In the genomic region with DNA sequence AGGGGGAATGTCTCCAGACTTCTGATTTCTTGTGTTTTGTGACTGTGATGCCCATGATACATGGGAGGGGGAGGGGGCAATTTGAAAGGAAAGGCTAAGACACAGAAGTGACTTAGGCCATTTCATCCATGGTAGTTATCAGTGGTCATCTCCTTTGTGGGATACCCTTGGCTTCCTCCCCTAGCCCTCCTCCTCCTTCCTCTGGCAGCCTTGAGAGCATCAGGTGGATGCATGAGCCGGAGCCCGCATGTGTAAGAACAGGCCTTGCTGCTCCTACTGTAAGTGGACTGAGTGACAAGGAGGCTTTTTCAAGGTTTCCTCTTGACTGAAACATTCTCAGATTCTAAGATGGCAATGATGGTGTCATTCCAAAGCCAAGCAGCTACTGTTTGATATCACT, we compare ENCODE assay signal across 9 cellular contexts. TPM values are rescaled to one million over a fixed set of nuclear protein-coding genes. Genes with fewer than 3 reads are reported as not detected.
A peak's percentile ranks its signal among the peaks of the same experiment; 100 is the strongest.
DNase-seq lines count a peak whose midpoint lies in the region; ATAC-seq, FAIRE-seq and TF ChIP-seq lines count a peak whose summit lies in the region.
"Had no signal": no experiment of that assay in that cellular context is flagged by ENCODE, and none has a peak within 500 bp of the region (broad histone marks: within the 10 kb centered on the region; RNA-seq: fewer than 3 reads in every experiment).

No MANE protein-coding gene starts in this region.

- H2AFZ ChIP-seq in OCI-LY7 (ENCODE audit: low read length): peak overlapping the region; percentile 77; the same call in 1 of the 2 replicates

- H3K79me2 ChIP-seq in OCI-LY7 (ENCODE audit: insufficient read depth, low read depth, low read length): peaks cover 44% of the 10 kb centered on the region; the same call in 1 of the 2 replicates

- no peaks in the 10 kb centered on the region for H4K20me1 ChIP-seq in OCI-LY7 (ENCODE audit: insufficient read depth, low read length)

- FAIRE-seq in GM12891 (lab: Jason Lieb, UNC) (peak; percentile 41), small intestine (lab: Jason Lieb, UNC) (no peak)

- peak overlapping the region; percentile 95 for H3K4me3 ChIP-seq in OCI-LY7 (ENCODE audit: low read depth, low read length, poor library complexity, severe bottlenecking)
- H3K4me3 ChIP-seq in effector memory CD4-positive, alpha-beta T cell (ENCODE audit: insufficient read depth, low read depth, low read length, poor library complexity, severe bottlenecking): peak overlapping the region; percentile 86
- peak overlapping the region; percentile 80 for H3K4me3 ChIP-seq in psoas muscle
- H3K4me3 ChIP-seq in small intestine (ENCODE audit: low read depth in 1 of 2, low read length in 2 of 2): no peak overlapping the region

- POLR2A ChIA-PET in OCI-LY7 (lab: Charles Lee): interaction anchor here (1.1 to 3.5 kb wide), 5 partner anchors 8 to 23 kb away, joined by 3 to 18 read pairs (median 5); no protein-coding TSS in a partner anchor

- no TSS peak for BruUV-seq in OCI-LY7 (replicated peaks; lab: Mats Ljungman, UMichigan)

- DNase-seq in GM12891 (ENCODE audit: insufficient read length, low spot score) (no peak), OCI-LY7 (ENCODE audit: low spot score) (peak; percentile 43), psoas muscle (no peak), pons (ENCODE audit: low spot score) (no peak), small intestine (no peak)
- DNase-seq in effector memory CD4-positive, alpha-beta T cell: no peak
- DNase-seq: foreskin melanocyte had no signal

- peak overlapping the region; percentile 83 for H3K4me2 ChIP-seq in OCI-LY7 (ENCODE audit: low read length)

- no peaks in the 10 kb centered on the region for H3K27me3 ChIP-seq in effector memory CD4-positive, alpha-beta T cell (replicated peaks; ENCODE audit: control insufficient read depth, insufficient read depth, low read length, poor library complexity, severe bottlenecking)
- H3K27me3 ChIP-seq in psoas muscle (ENCODE audit: insufficient read depth in 3 of 3, low read length in 2 of 3) (no peaks in the 10 kb centered on the region), small intestine (ENCODE audit: control insufficient read depth in 2 of 2, insufficient read depth in 2 of 2, low read length in 2 of 2) (no peaks in the 10 kb centered on the region)

- H3K9me3 ChIP-seq in OCI-LY7 (ENCODE audit: low read length): no peaks in the 10 kb centered on the region
- H3K9me3 ChIP-seq in effector memory CD4-positive, alpha-beta T cell (ENCODE audit: control insufficient read depth, low read length): no peaks in the 10 kb centered on the region
- H3K9me3 ChIP-seq in psoas muscle: no peaks in the 10 kb centered on the region
- no peaks in the 10 kb centered on the region for H3K9me3 ChIP-seq in small intestine (ENCODE audit: control insufficient read depth, low read depth)

- intact Hi-C loops in OCI-LY7 (cut with micrococcal nuclease; ENCODE audit: unreplicated experiment): no loop called here
- intact Hi-C loops in psoas muscle (cut with DNase I): no loop called here

- CTCF ChIA-PET in OCI-LY7 (lab: Charles Lee; ENCODE audit: unreplicated experiment): interaction anchor here (0.7 to 0.9 kb wide), 3 partner anchors 10 to 51 kb away, joined by 3 to 5 read pairs (median 3); no protein-coding TSS in a partner anchor

- H3K4me1 ChIP-seq in OCI-LY7 (ENCODE audit: insufficient read depth, low read length, poor library complexity, severe bottlenecking) (peaks cover 52% of the 10 kb centered on the region), psoas muscle (peaks cover 3% of the 10 kb centered on the region), small intestine (ENCODE audit: control insufficient read depth in 2 of 2, insufficient read depth in 1 of 2, low read depth in 1 of 2, low read length in 1 of 2) (no peaks in the 10 kb centered on the region)
- peaks cover 8% of the 10 kb centered on the region for H3K4me1 ChIP-seq in effector memory CD4-positive, alpha-beta T cell (ENCODE audit: control insufficient read depth, insufficient read depth, low read length, poor library complexity, severe bottlenecking)

- H3K27ac ChIP-seq in OCI-LY7 (ENCODE audit: low read depth, low read length, poor library complexity, severe bottlenecking) (peak overlapping the region; percentile 20), psoas muscle (no peak overlapping the region), small intestine (ENCODE audit: low read depth in 1 of 2, low read length in 1 of 2) (no peak overlapping the region)
- H3K27ac ChIP-seq in effector memory CD4-positive, alpha-beta T cell (ENCODE audit: insufficient read depth, low read length, poor library complexity, severe bottlenecking): peak overlapping the region; percentile 84

- no peak for TF ChIP-seq CTCF in OCI-LY7 (conservative IDR thresholded peaks at IDR 0.05; ENCODE audit: low read length)
- no peak for TF ChIP-seq CTCF in psoas muscle (IDR thresholded peaks at IDR 0.05)

- ATAC-seq in psoas muscle (no peak), HG03469 (IDR thresholded peaks at IDR 0.05; ENCODE audit: unreplicated experiment) (no peak), GM21529 (IDR thresholded peaks at IDR 0.05; ENCODE audit: unreplicated experiment) (no peak)

- H3K36me3 ChIP-seq in OCI-LY7 (ENCODE audit: insufficient read depth, low read length) (peaks cover 36% of the 10 kb centered on the region), psoas muscle (ENCODE audit: insufficient read depth in 1 of 2, low read depth in 1 of 2) (no peaks in the 10 kb centered on the region), small intestine (ENCODE audit: control insufficient read depth in 2 of 2, insufficient read depth in 2 of 2, low read length in 2 of 2) (no peaks in the 10 kb centered on the region)
- H3K36me3 ChIP-seq in effector memory CD4-positive, alpha-beta T cell (ENCODE audit: control insufficient read depth, insufficient read depth, low read length): no peaks in the 10 kb centered on the region

- no peaks in the 10 kb centered on the region for H3K9me2 ChIP-seq in OCI-LY7 (ENCODE audit: insufficient read depth, low read length)

- 81 to 95% (median 86%) methylated on average over 2 of the region's 2 CpGs for WGBS in psoas muscle, 3 donors
- 85 to 95% (median 89%) methylated on average over 2 of the region's 2 CpGs for WGBS in small intestine, 3 donors

- no peak for TF ChIP-seq POLR2A in GM12891 (IDR thresholded peaks at IDR 0.05; ENCODE audit: low read depth, low read length)

TF ChIP-seq in GM12891, 5 proteins besides CTCF, POLR2A, EP300 and RAD21:
- no peak for TF ChIP-seq SPI1 (IDR thresholded peaks at IDR 0.05; ENCODE audit: low read depth, low read length)

RNA-seq across cellular contexts. Expression of a gene that starts 0.9 kb away (rescaled TPM):
- 69.9 TPM for polyA plus RNA-seq in GM12891 (2012; ENCODE audit: low read depth, missing spikeins)
- total RNA-seq in OCI-LY7 (2014; rRNA removed; shearing (Covaris generic)): 26.2 and 29.7 TPM in 2 replicates
- 12.1 and 15.0 TPM in 2 replicates for total RNA-seq in OCI-LY7 (2022)
- total RNA-seq in psoas muscle: 1 to 10 TPM in 3 of 4 donors, under 1 TPM in 1; 0.46 to 2.1 (median 1.4) TPM
- polyA plus RNA-seq in psoas muscle: under 1 TPM; 0.10 to 0.71 (median 0.27) TPM
- polyA plus RNA-seq in small intestine: 1 to 10 TPM in 1 of 3 donors, under 1 TPM in 2; 0.45 to 1.9 (median 0.54) TPM

Comparison
In these comparisons a context has a peak if more than half of its experiments do, and no peak if none do; other contexts are left out.
1. H3K27ac ChIP-seq: peak in OCI-LY7 (single experiment) and effector memory CD4-positive, alpha-beta T cell (single experiment); none in psoas muscle (single experiment) and small intestine (0 of 2).
2. H3K4me3 ChIP-seq: peak in OCI-LY7 (single experiment), effector memory CD4-positive, alpha-beta T cell (single experiment) and psoas muscle (single experiment); none in small intestine (0 of 2).
3. RNA of a gene that starts 0.9 kb away (total RNA-seq): 12.1 to 29.7 TPM in OCI-LY7; 0.46 to 2.1 TPM in psoas muscle; every median in the first group is over 4 times any median in the second.